Comparison of ENCODE assay signal across 20 cellular contexts in genomic region chr15:71807691-71808091, GRCh38. TPM values are rescaled to one million over a fixed set of nuclear protein-coding genes. Genes with fewer than 3 reads are reported as not detected.
A peak's percentile ranks its signal among the peaks of the same experiment; 100 is the strongest.
DNase-seq lines count a peak whose midpoint lies in the region; ATAC-seq and TF ChIP-seq lines count a peak whose summit lies in the region.
"Had no signal": no experiment of that assay in that cellular context is flagged by ENCODE, and none has a peak within 500 bp of the region (broad histone marks: within the 10 kb centered on the region; RNA-seq: fewer than 3 reads in every experiment).

No MANE protein-coding gene starts in this region.

- no peaks in the 10 kb centered on the region for H3K9me3 Mint-ChIP-seq in Calu3 (ENCODE audit: low read depth, unreplicated experiment)
- no peaks in the 10 kb centered on the region for H3K9me3 Mint-ChIP-seq in stimulated activated naive B cell treated with anti-CD40 and anti-IgM and Interleukin-4, amounts not matched to agents 10 μg/mL and 1 μg/mL and 100 μg/mL, for 72 hours
- H3K9me3 Mint-ChIP-seq: activated T-cell treated with anti-CD3 and anti-CD28 coated beads, Interleukin-2, amount 50 U/mL, for 4 hours; dendritic cell treated with granulocyte-macrophage colony-stimulating factor and Interleukin-4, amounts not matched to agents 40 ng/mL and 50 ng/mL, for 4 days; T-helper 2 cell treated with Interferon-gamma antibody and Interleukin-4, amounts not matched to agents 5 μg/mL and 100 μg/mL, for 36 hours had no signal

- CTCF ChIA-PET in Calu3 (lab: Charles Lee), result interaction anchor here (0.6 to 1.7 kb wide), 4 partner anchors 9 to 349 kb away, joined by 3 to 5 read pairs (median 4); no protein-coding TSS in a partner anchor

- BruUV-seq in Calu3 (replicated peaks; lab: Mats Ljungman, UMichigan), result no TSS peak

- ATAC-seq in HG02884 (IDR thresholded peaks at IDR 0.05; ENCODE audit: unreplicated experiment), result no peak
- ATAC-seq in stimulated activated naive B cell treated with anti-CD40 and anti-IgM and Interleukin-4, amounts not matched to agents 10 μg/mL and 1 μg/mL and 100 μg/mL, for 72 hours (replicated peaks), result no peak
- ATAC-seq: activated T-cell treated with anti-CD3 and anti-CD28 coated beads, Interleukin-2, amount 50 U/mL, for 4 hours; mucosa of descending colon had no signal

- H3K36me3 ChIP-seq in HUES48 (ENCODE audit: control insufficient read depth, insufficient read depth, low read length), result no peaks in the 10 kb centered on the region
- H3K36me3 ChIP-seq: adrenal gland had no signal

- intact Hi-C loops in Calu3 (cut with micrococcal nuclease; ENCODE audit: unreplicated experiment), result loop anchor here (1.0 kb wide), 1 partner anchor 348 kb away; no protein-coding TSS in a partner anchor

- H3K27me3 ChIP-seq in HUES48 (ENCODE audit: control insufficient read depth, insufficient read depth, low read length), result no peaks in the 10 kb centered on the region
- H3K27me3 ChIP-seq: adrenal gland had no signal

- no peak overlapping the region for H3K9ac ChIP-seq in HUES48 (ENCODE audit: low read depth, low read length)

- H3K9me3 ChIP-seq in HUES48 (ENCODE audit: control insufficient read depth, insufficient read depth, low read length), result no peaks in the 10 kb centered on the region
- H3K9me3 ChIP-seq: adrenal gland, mucosa of descending colon had no signal

- TF ChIP-seq CTCF in cardiac fibroblast (IDR thresholded peaks at IDR 0.05; ENCODE audit: low read depth, low read length) (no peak), Calu3 (IDR thresholded peaks at IDR 0.05; ENCODE audit: unreplicated experiment) (no peak)

- peak overlapping the region; percentile 45; the same call in 1 of the 2 replicates for H3K4me3 ChIP-seq in HUES48 (ENCODE audit: low read depth, low read length)
- no peak overlapping the region for H3K4me3 ChIP-seq in cardiac fibroblast (replicated peaks in 1 of 2; ENCODE audit: low read depth in 2 of 2, low read length in 2 of 2)
- H3K4me3 ChIP-seq: adrenal gland, mucosa of descending colon had no signal

- peaks cover 30% of the 10 kb centered on the region for H3K4me1 Mint-ChIP-seq in Calu3 (ENCODE audit: low read depth, unreplicated experiment)
- no peaks in the 10 kb centered on the region for H3K4me1 Mint-ChIP-seq in stimulated activated naive B cell treated with anti-CD40 and anti-IgM and Interleukin-4, amounts not matched to agents 10 μg/mL and 1 μg/mL and 100 μg/mL, for 72 hours

- DNase-seq in AG20443 (ENCODE audit: low spot score), result peak; percentile 47
- DNase-seq in cardiac fibroblast (ENCODE audit: low read depth in 2 of 2), result peak; percentile 42 to 47
- peak; percentile 40 for DNase-seq in iris pigment epithelial cell (ENCODE audit: low read depth)
- DNase-seq in Calu3, result no peak
- no peak for DNase-seq in NCI-H187 (lab: John Stamatoyannopoulos, UW)
- no peak for DNase-seq in stimulated activated naive B cell treated with anti-CD40 and anti-IgM and Interleukin-4, amounts not matched to agents 10 μg/mL and 1 μg/mL and 100 μg/mL, for 72 hours
- DNase-seq: activated CD4-positive, alpha-beta T cell treated with anti-CD3 and anti-CD28 coated beads for 48 hours; activated T-cell treated with anti-CD3 and anti-CD28 coated beads, Interleukin-2, amount 50 U/mL, for 4 hours; adrenal gland; DND-41; KG1; mucosa of descending colon; NCI-H748 treated with DMSO at 0.1 percent for 48 hours; stimulated activated CD4-positive, alpha-beta T cell treated with anti-CD3 and anti-CD28 coated beads, Interleukin-2, amount 100 ng/mL, for 24 hours; trophoblast cell had no signal

- H3K27ac Mint-ChIP-seq in Calu3 (ENCODE audit: unreplicated experiment), result no peak overlapping the region
- no peak overlapping the region for H3K27ac Mint-ChIP-seq in stimulated activated naive B cell treated with anti-CD40 and anti-IgM and Interleukin-4, amounts not matched to agents 10 μg/mL and 1 μg/mL and 100 μg/mL, for 72 hours
- H3K27ac Mint-ChIP-seq: dendritic cell treated with granulocyte-macrophage colony-stimulating factor and Interleukin-4, amounts not matched to agents 40 ng/mL and 50 ng/mL, for 4 days; T-helper 2 cell treated with Interferon-gamma antibody and Interleukin-4, amounts not matched to agents 5 μg/mL and 100 μg/mL, for 36 hours had no signal

- H3K4me1 ChIP-seq in HUES48 (ENCODE audit: control insufficient read depth, insufficient read depth, low read length), result peaks cover 22% of the 10 kb centered on the region

- H3K36me3 Mint-ChIP-seq in Calu3 (ENCODE audit: insufficient read depth, unreplicated experiment), result peaks cover 5% of the 10 kb centered on the region
- no peaks in the 10 kb centered on the region for H3K36me3 Mint-ChIP-seq in stimulated activated naive B cell treated with anti-CD40 and anti-IgM and Interleukin-4, amounts not matched to agents 10 μg/mL and 1 μg/mL and 100 μg/mL, for 72 hours

- peak overlapping the region; percentile 88 for H3K27ac ChIP-seq in HUES48 (ENCODE audit: low read depth, low read length)
- H3K27ac ChIP-seq: adrenal gland had no signal

- no peak overlapping the region for H3K4me3 Mint-ChIP-seq in Calu3 (ENCODE audit: low read depth, unreplicated experiment)
- H3K4me3 Mint-ChIP-seq in stimulated activated naive B cell treated with anti-CD40 and anti-IgM and Interleukin-4, amounts not matched to agents 10 μg/mL and 1 μg/mL and 100 μg/mL, for 72 hours, result no peak overlapping the region
- H3K4me3 Mint-ChIP-seq: activated T-cell treated with anti-CD3 and anti-CD28 coated beads, Interleukin-2, amount 50 U/mL, for 4 hours; dendritic cell treated with granulocyte-macrophage colony-stimulating factor and Interleukin-4, amounts not matched to agents 40 ng/mL and 50 ng/mL, for 4 days; T-helper 2 cell treated with Interferon-gamma antibody and Interleukin-4, amounts not matched to agents 5 μg/mL and 100 μg/mL, for 36 hours had no signal

- no peaks in the 10 kb centered on the region for H3K27me3 Mint-ChIP-seq in Calu3 (ENCODE audit: unreplicated experiment)
- peaks cover 10 to 15% of the 10 kb centered on the region in 2 donors for H3K27me3 Mint-ChIP-seq in stimulated activated naive B cell treated with anti-CD40 and anti-IgM and Interleukin-4, amounts not matched to agents 10 μg/mL and 1 μg/mL and 100 μg/mL, for 72 hours

RNA-seq across cellular contexts. Expression of gene NR2E3, which starts 2.7 kb away (rescaled TPM):
- 0.49 and 0.83 TPM in 2 replicates for total RNA-seq in Calu3 (2022)
- total RNA-seq: activated T-cell treated with anti-CD3 and anti-CD28 coated beads, Interleukin-2, amount 50 U/mL, for 4 hours; pulmonary artery endothelial cell had no signal

Comparison
In these comparisons a context has a peak if more than half of its experiments do, and no peak if none do; other contexts are left out.
1. DNase-seq: peak in AG20443 (single experiment), cardiac fibroblast (2 of 2) and iris pigment epithelial cell (single experiment); none in Calu3 (single experiment), NCI-H187 (0 of 2) and stimulated activated naive B cell treated with anti-CD40 and anti-IgM and Interleukin-4, amounts not matched to agents 10 μg/mL and 1 μg/mL and 100 μg/mL, for 72 hours (single experiment).